ENCODE assay signal across 8 cellular contexts in the genomic region with DNA sequence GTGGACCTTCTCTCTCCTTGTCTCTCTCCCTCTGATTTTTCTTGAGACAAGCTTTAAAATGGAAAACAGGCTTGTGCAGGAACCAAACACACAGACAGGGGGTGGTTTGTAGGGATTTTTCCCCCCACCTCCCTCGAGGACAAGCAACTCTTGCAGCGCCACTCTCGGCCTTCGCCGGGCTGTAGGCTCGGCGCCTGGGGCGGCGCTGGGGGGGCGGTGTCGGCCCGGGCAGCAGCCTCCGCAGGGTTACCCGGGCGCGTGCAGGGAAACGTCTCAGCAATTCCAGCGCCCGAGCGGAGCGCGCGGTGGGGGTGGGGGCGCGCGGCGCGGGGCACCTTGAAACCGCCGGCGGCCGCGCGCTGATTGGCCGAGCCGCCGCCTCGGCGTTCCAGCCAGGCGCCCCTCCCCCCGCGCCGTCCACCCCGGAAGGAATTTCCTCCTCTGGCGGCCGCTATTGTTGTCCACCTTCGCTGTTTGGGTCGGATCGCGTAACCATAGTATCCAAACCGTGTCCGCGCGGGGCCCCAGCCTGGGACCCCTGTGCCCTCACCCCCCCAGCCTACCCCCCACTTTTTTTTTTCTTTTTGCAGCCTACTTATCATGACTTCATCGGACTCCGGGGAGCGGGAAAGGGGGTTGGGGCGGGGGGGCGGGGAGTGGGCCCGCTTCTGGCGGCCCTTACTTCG. TPM values are rescaled to one million over a fixed set of nuclear protein-coding genes. Genes with fewer than 3 reads are reported as not detected.
DNase-seq lines count a peak whose midpoint lies in the region; ATAC-seq and TF ChIP-seq lines count a peak whose summit lies in the region.

No MANE protein-coding gene starts in this region.

- peak; percentile 93 for DNase-seq in GM10266 (ENCODE audit: extremely low spot score)
- DNase-seq in NCI-H2227 treated with DMSO at 0.1 percent for 48 hours (lab: John Stamatoyannopoulos, UW): peak; percentile 91
- peak; percentile 72 for DNase-seq in activated CD4-positive, CD25-positive, alpha-beta regulatory T cell treated with anti-CD3 and anti-CD28 coated beads, Interleukin-2, amount 50 U/mL, for 72 hours
- peak; percentile 91 for DNase-seq in cerebellum (ENCODE audit: low spot score)
- peak; percentile 85 for DNase-seq in kidney glomerular epithelial cell (lab: John Stamatoyannopoulos, UW)
- peak; percentile 59 to 69 for DNase-seq in stimulated activated CD4-positive, alpha-beta T cell treated with anti-CD3 and anti-CD28 coated beads, Interleukin-15, amount 100 ng/mL, for 1 hour (ENCODE audit: low read depth in 1 of 2, low spot score in 1 of 2)

- ATAC-seq in HG03039 (IDR thresholded peaks at IDR 0.05; ENCODE audit: unreplicated experiment) (peak; percentile 49), GM18858 (IDR thresholded peaks at IDR 0.05; ENCODE audit: unreplicated experiment) (no peak)

- no peak for TF ChIP-seq CTCF in GM10266 (IDR thresholded peaks at IDR 0.05; ENCODE audit: control insufficient read depth, insufficient read depth, low read depth, missing control alignments)

RNA-seq across cellular contexts. Expression of a gene that starts 59.8 kb away (rescaled TPM):
- total RNA-seq in cerebellum: 6.4 TPM
